In the genomic region with DNA sequence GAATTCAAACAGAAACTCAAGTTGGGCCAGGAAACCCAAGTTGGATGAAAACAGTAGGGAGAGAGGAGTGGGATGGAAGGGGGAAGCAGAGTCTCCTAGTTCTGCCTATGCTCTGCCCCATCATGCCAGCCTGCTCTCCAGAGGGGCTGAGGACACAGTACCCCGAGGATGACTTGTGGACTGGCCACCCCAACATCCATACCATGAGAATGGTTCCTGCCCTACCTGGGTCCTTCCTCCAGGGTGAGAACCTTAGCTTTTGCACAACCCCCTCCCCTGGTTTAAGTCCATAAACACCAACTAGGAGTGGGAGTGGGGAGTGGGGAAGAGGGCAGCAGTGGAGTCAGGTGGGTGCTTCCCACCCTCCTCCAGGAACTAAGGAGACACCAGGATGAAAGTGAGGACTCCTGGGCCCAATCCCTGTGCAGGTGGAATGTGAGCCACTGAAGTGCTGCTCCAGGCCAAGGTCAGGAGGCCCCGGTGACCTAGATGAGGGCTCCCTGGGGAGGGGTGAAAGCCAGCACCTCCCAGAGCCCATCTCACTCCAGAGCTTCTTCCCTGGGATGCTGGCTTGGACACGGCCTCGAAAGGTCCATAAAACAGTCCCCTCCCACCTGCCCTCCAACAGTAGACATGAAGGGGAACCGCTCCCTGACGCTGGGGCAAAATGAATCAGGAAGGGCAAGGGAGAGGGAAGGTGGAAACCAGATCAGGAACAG, we compare ENCODE assay signal across 16 cellular contexts. TPM values are rescaled to one million over a fixed set of nuclear protein-coding genes. Genes with fewer than 3 reads are reported as not detected.
DNase-seq lines count a peak whose midpoint lies in the region; ATAC-seq, FAIRE-seq and TF ChIP-seq lines count a peak whose summit lies in the region.
"Had no signal": no experiment of that assay in that cellular context is flagged by ENCODE, and none has a peak within 500 bp of the region (broad histone marks: within the 10 kb centered on the region; RNA-seq: fewer than 3 reads in every experiment).

No MANE protein-coding gene starts in this region.

- H3K9me3 ChIP-seq in adipocyte (ENCODE audit: control insufficient read depth, low read length) (no peaks in the 10 kb centered on the region), stomach smooth muscle (ENCODE audit: control insufficient read depth in 2 of 2, low read length in 2 of 2) (no peaks in the 10 kb centered on the region)
- H3K9me3 ChIP-seq: thyroid gland had no signal

- H3K27ac Mint-ChIP-seq in activated CD4-positive, alpha-beta T cell treated with anti-CD3 and anti-CD28 coated beads, Interleukin-2, amount 10 ng/mL, durations not matched to agents 24 days and 14 days: no peak overlapping the region
- H3K27ac Mint-ChIP-seq: IgD-negative memory B cell had no signal

- no peaks in the 10 kb centered on the region for H3K9me3 Mint-ChIP-seq in activated CD4-positive, alpha-beta T cell treated with anti-CD3 and anti-CD28 coated beads, Interleukin-2, amount 10 ng/mL, durations not matched to agents 24 days and 14 days
- H3K9me3 Mint-ChIP-seq: IgD-negative memory B cell had no signal

- H3K4me1 Mint-ChIP-seq in activated CD4-positive, alpha-beta T cell treated with anti-CD3 and anti-CD28 coated beads, Interleukin-2, amount 10 ng/mL, durations not matched to agents 24 days and 14 days: peaks cover 27% of the 10 kb centered on the region

- no peaks in the 10 kb centered on the region for H3K27me3 ChIP-seq in adipocyte (replicated peaks; ENCODE audit: control insufficient read depth, insufficient read depth, low read length)
- H3K27me3 ChIP-seq in layer of hippocampus (ENCODE audit: control insufficient read depth, insufficient read depth, low read length): no peaks in the 10 kb centered on the region
- no peaks in the 10 kb centered on the region for H3K27me3 ChIP-seq in stomach smooth muscle (ENCODE audit: control insufficient read depth in 1 of 2, insufficient read depth in 2 of 2, low read length in 2 of 2)
- H3K27me3 ChIP-seq: thyroid gland had no signal

- H3K36me3 ChIP-seq in adipocyte (ENCODE audit: control insufficient read depth, insufficient read depth, low read length, severe bottlenecking) (no peaks in the 10 kb centered on the region), stomach smooth muscle (ENCODE audit: control insufficient read depth in 2 of 2, insufficient read depth in 2 of 2, low read length in 2 of 2) (peaks cover 0 to 2% of the 10 kb centered on the region in 2 donors)

- no peaks in the 10 kb centered on the region for H3K36me3 Mint-ChIP-seq in activated CD4-positive, alpha-beta T cell treated with anti-CD3 and anti-CD28 coated beads, Interleukin-2, amount 10 ng/mL, durations not matched to agents 24 days and 14 days (ENCODE audit: low read depth)

- TF ChIP-seq CTCF in omental fat pad (IDR thresholded peaks at IDR 0.05): no peak

- intact Hi-C loops in activated CD4-positive, alpha-beta T cell treated with anti-CD3 and anti-CD28 coated beads, Interleukin-2, amount 10 ng/mL, durations not matched to agents 24 days and 14 days (cut with micrococcal nuclease): loop anchor here (2.0 kb wide), 1 partner anchor 21 kb away; no protein-coding TSS in a partner anchor

- DNase-seq in activated CD4-positive, alpha-beta T cell treated with anti-CD3 and anti-CD28 coated beads, Interleukin-2, amount 10 ng/mL, durations not matched to agents 24 days and 14 days: no peak
- no peak for DNase-seq in activated CD4-positive, alpha-beta T cell treated with anti-CD3 and anti-CD28 coated beads, Interleukin-2, amount 50 U/mL, for 4 hours
- DNase-seq in adipocyte (ENCODE audit: low read depth) (no peak), GM12891 (ENCODE audit: insufficient read length, low spot score) (no peak), omental fat pad (ENCODE audit: low spot score) (no peak), NCI-H1092 treated with DMSO at 0.1 percent for 48 hours (lab: John Stamatoyannopoulos, UW) (no peak)
- DNase-seq: activated CD4-positive, alpha-beta T cell treated with anti-CD3 and anti-CD28 coated beads for 48 hours; foreskin melanocyte; NCI-H1930; thyroid gland had no signal

- peaks cover 8% of the 10 kb centered on the region for H3K27me3 Mint-ChIP-seq in activated CD4-positive, alpha-beta T cell treated with anti-CD3 and anti-CD28 coated beads, Interleukin-2, amount 10 ng/mL, durations not matched to agents 24 days and 14 days

- H3K27ac ChIP-seq in layer of hippocampus (ENCODE audit: low read depth, low read length) (peak overlapping the region; percentile 33), stomach smooth muscle (ENCODE audit: low read length) (peak overlapping the region; percentile 18)

- no peak for ATAC-seq in omental fat pad (ENCODE audit: low FRiP score)

- H3K4me3 ChIP-seq in adipocyte (ENCODE audit: low read length) (peak overlapping the region; percentile 77), stomach smooth muscle (ENCODE audit: low read length in 2 of 2) (peak overlapping the region; percentile 56 to 85)

- TF ChIP-seq POLR2A in GM12891 (IDR thresholded peaks at IDR 0.05; ENCODE audit: low read depth, low read length): no peak

- no peak overlapping the region for H3K9ac ChIP-seq in adipocyte (ENCODE audit: low read length)
- peak overlapping the region; percentile 55 to 76 for H3K9ac ChIP-seq in stomach smooth muscle (ENCODE audit: low read length in 2 of 2)

- peak overlapping the region; percentile 66 for H3K4me3 Mint-ChIP-seq in activated CD4-positive, alpha-beta T cell treated with anti-CD3 and anti-CD28 coated beads, Interleukin-2, amount 10 ng/mL, durations not matched to agents 24 days and 14 days

- H3K4me1 ChIP-seq in adipocyte (ENCODE audit: control insufficient read depth, insufficient read depth, low read length): peaks cover 46% of the 10 kb centered on the region
- peaks cover 34% of the 10 kb centered on the region for H3K4me1 ChIP-seq in stomach smooth muscle (ENCODE audit: control insufficient read depth, insufficient read depth, low read length)

- FAIRE-seq in GM12891 (lab: Jason Lieb, UNC): no peak
- FAIRE-seq: H54 had no signal

TF ChIP-seq in GM12891, 5 proteins besides CTCF, POLR2A, EP300 and RAD21:
- TF ChIP-seq POLR2AphosphoS5 (IDR thresholded peaks at IDR 0.05; ENCODE audit: low read depth, low read length): no peak
- no peak for TF ChIP-seq TAF1 (IDR thresholded peaks at IDR 0.05; ENCODE audit: low read depth, low read length)

RNA-seq across cellular contexts. Expression of gene ZNF385A, which starts 6.6 kb away (rescaled TPM):
- 0.84 and 1.2 TPM in 2 replicates for total RNA-seq in activated CD4-positive, alpha-beta T cell treated with anti-CD3 and anti-CD28 coated beads, Interleukin-2, amount 10 ng/mL, durations not matched to agents 24 days and 14 days
- 7.9 TPM for polyA plus RNA-seq in GM12891 (2012; ENCODE audit: low read depth, missing spikeins)
- total RNA-seq in omental fat pad: 10 to 100 TPM in 3 of 4 donors, 1 to 10 TPM in 1; 9.5 to 36.3 (median 21.8) TPM

RNA-seq across cellular contexts. Expression of gene GPR84, which starts 13.7 kb away (rescaled TPM):
- total RNA-seq in activated CD4-positive, alpha-beta T cell treated with anti-CD3 and anti-CD28 coated beads, Interleukin-2, amount 10 ng/mL, durations not matched to agents 24 days and 14 days: 1.5 TPM in 2 replicates
- polyA plus RNA-seq in GM12891 (2012; ENCODE audit: low read depth, missing spikeins): 2.9 TPM
- 1 to 10 TPM in 3 of 4 donors, not detected in 1; 1.0 to 3.5 (median 2.9) TPM for total RNA-seq in omental fat pad
- total RNA-seq: A172, renal cortical epithelial cell had no signal
- polyA plus RNA-seq: IgD-negative memory B cell had no signal

RNA-seq across cellular contexts. Expression of gene ITGA5, which starts 41.1 kb away (rescaled TPM):
- total RNA-seq in activated CD4-positive, alpha-beta T cell treated with anti-CD3 and anti-CD28 coated beads, Interleukin-2, amount 10 ng/mL, durations not matched to agents 24 days and 14 days: 43.9 and 48.0 TPM in 2 replicates
- 8.4 TPM for polyA plus RNA-seq in GM12891 (2012; ENCODE audit: low read depth, missing spikeins)
- 100 to 1,000 TPM in 2 of 4 donors, 10 to 100 TPM in 2; 76.9 to 292 (median 118) TPM for total RNA-seq in omental fat pad

RNA-seq across cellular contexts. Expression of gene COPZ1, which starts 53.0 kb away (rescaled TPM):
- 116 and 121 TPM in 2 replicates for total RNA-seq in activated CD4-positive, alpha-beta T cell treated with anti-CD3 and anti-CD28 coated beads, Interleukin-2, amount 10 ng/mL, durations not matched to agents 24 days and 14 days
- 175 TPM for polyA plus RNA-seq in GM12891 (2012; ENCODE audit: low read depth, missing spikeins)
- 100 to 1,000 TPM in 1 of 4 donors, 10 to 100 TPM in 3; 55.5 to 114 (median 81.8) TPM for total RNA-seq in omental fat pad
